10 cellular contexts compared by ENCODE assay signal in the genomic region with DNA sequence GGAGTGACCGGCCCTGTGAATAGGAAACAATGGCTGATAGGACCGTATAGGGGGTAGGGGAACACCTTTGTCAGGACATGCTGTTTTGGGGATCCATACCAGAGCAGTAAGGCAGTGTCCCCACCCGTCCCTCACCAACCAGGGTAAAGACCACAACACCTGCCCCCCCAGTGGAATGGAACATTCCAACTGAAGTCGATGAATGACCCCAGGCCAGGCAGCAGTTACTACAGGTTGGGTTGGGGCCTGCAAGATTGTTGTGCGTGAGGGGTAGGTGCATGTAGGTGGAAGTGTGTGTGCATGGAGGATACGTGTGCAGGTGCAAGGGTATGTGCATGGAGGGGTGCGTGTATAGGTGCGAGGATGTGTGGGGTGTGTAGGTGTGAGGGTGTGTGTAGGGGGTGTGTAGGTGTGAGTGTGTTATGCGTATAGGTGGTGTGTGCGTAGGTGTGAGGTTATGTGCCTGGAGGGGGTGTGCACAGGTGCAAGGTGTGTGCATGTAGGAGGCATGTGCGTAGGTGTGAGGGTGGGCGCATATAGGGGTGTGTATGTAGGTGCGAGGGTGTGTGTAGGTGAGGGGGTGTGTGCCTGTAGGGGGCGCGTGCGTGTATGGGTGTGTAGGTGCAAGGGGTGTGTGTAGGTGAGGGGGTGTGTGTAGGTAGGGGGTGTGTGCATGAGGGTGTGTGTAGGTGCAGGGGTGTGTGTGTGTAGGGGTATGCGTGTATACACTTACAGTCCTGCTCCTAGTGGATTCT. TPM values are rescaled to one million over a fixed set of nuclear protein-coding genes. Genes with fewer than 3 reads are reported as not detected.
DNase-seq lines count a peak whose midpoint lies in the region; ATAC-seq and TF ChIP-seq lines count a peak whose summit lies in the region.
"Had no signal": no experiment of that assay in that cellular context is flagged by ENCODE, and none has a peak within 500 bp of the region (broad histone marks: within the 10 kb centered on the region; RNA-seq: fewer than 3 reads in every experiment).

No MANE protein-coding gene starts in this region.

- intact Hi-C loops in Calu3 (cut with micrococcal nuclease; ENCODE audit: unreplicated experiment): no loop called here
- intact Hi-C loops in sciatic nerve (cut with DNase I): loop anchor here (10.0 kb wide), 1 partner anchor 74 kb away; no protein-coding TSS in a partner anchor

- DNase-seq in Calu3 (no peak), coronary artery (ENCODE audit: low spot score) (no peak), osteoblast (ENCODE audit: insufficient read length, low spot score, missing footprints) (peak; percentile 69), NCI-H2196 treated with DMSO at 0.1 percent for 48 hours (lab: John Stamatoyannopoulos, UW; ENCODE audit: unreplicated experiment) (no peak), sciatic nerve (ENCODE audit: low spot score) (no peak)
- DNase-seq: amygdala, NCI-H2029 had no signal

- ATAC-seq in HG02981 (IDR thresholded peaks at IDR 0.05; ENCODE audit: unreplicated experiment): no peak
- ATAC-seq in sciatic nerve: no peak
- no peak for ATAC-seq in HG03045 (IDR thresholded peaks at IDR 0.05; ENCODE audit: unreplicated experiment)

- H3K9me3 ChIP-seq in OCI-LY1 (ENCODE audit: low read length): no peaks in the 10 kb centered on the region
- no peaks in the 10 kb centered on the region for H3K9me3 ChIP-seq in osteoblast (ENCODE audit: low read depth, low read length)

- CTCF ChIA-PET in Calu3 (lab: Charles Lee): no interaction called here

- TF ChIP-seq CTCF in Calu3 (IDR thresholded peaks at IDR 0.05; ENCODE audit: unreplicated experiment) (peak; percentile 35), OCI-LY1 (IDR thresholded peaks at IDR 0.05; ENCODE audit: low read length) (peak; percentile 52), coronary artery (IDR thresholded peaks at IDR 0.05) (no peak), osteoblast (IDR thresholded peaks at IDR 0.05; ENCODE audit: extremely low read depth, low read depth, low read length) (no peak)

- H4K20me1 ChIP-seq in OCI-LY1 (ENCODE audit: insufficient read depth, low read length) (no peaks in the 10 kb centered on the region), osteoblast (ENCODE audit: insufficient read depth, low read length) (peaks cover 57% of the 10 kb centered on the region)

- peak overlapping the region; percentile 98 for H3K4me3 Mint-ChIP-seq in Calu3 (ENCODE audit: low read depth, unreplicated experiment)

- no peak overlapping the region; the same call in 1 of the 2 replicates for H3K9ac ChIP-seq in OCI-LY1 (ENCODE audit: low read length)

- H3K36me3 ChIP-seq in OCI-LY1 (ENCODE audit: insufficient read depth, low read length): peaks cover 20% of the 10 kb centered on the region; the same call in 1 of the 2 replicates
- H3K36me3 ChIP-seq in osteoblast (ENCODE audit: insufficient read depth, low read length): peaks cover 11% of the 10 kb centered on the region

- H3K4me1 Mint-ChIP-seq in Calu3 (ENCODE audit: low read depth, unreplicated experiment): peaks cover 33% of the 10 kb centered on the region

- BruUV-seq in Calu3 (replicated peaks; lab: Mats Ljungman, UMichigan): TSS peak; percentile 49

- H3K36me3 Mint-ChIP-seq in Calu3 (ENCODE audit: insufficient read depth, unreplicated experiment): peaks cover 47% of the 10 kb centered on the region

- H3K4me2 ChIP-seq in OCI-LY1 (ENCODE audit: low read length) (peak overlapping the region; percentile 79), osteoblast (ENCODE audit: insufficient read depth, low read length) (peak overlapping the region; percentile 88)

- H3K4me3 ChIP-seq in OCI-LY1 (ENCODE audit: low read depth, low read length, poor library complexity, severe bottlenecking): peak overlapping the region; percentile 60
- H3K4me3 ChIP-seq in coronary artery: peak overlapping the region; percentile 96
- H3K4me3 ChIP-seq in osteoblast (ENCODE audit: insufficient read depth, low read length): peak overlapping the region; percentile 90

- no peaks in the 10 kb centered on the region for H3K27me3 ChIP-seq in OCI-LY1 (ENCODE audit: insufficient read depth, low read length)
- H3K27me3 ChIP-seq in osteoblast (ENCODE audit: insufficient read depth, low read length): no peaks in the 10 kb centered on the region

- peaks cover 52% of the 10 kb centered on the region for H3K4me1 ChIP-seq in OCI-LY1 (ENCODE audit: insufficient read depth, low read length, severe bottlenecking)
- peaks cover 20% of the 10 kb centered on the region for H3K4me1 ChIP-seq in osteoblast (ENCODE audit: insufficient read depth, low read length)

- H2AFZ ChIP-seq in OCI-LY1 (ENCODE audit: low read length) (no peak overlapping the region), osteoblast (ENCODE audit: low read length) (no peak overlapping the region)

- H3K27ac ChIP-seq in OCI-LY1 (ENCODE audit: low read depth, low read length, poor library complexity, severe bottlenecking): peak overlapping the region; percentile 91
- peak overlapping the region in 1 of 2 donors; percentile 94 for H3K27ac ChIP-seq in coronary artery
- no peak overlapping the region for H3K27ac ChIP-seq in osteoblast (ENCODE audit: low read depth, low read length)

- H3K9me3 Mint-ChIP-seq in Calu3 (ENCODE audit: low read depth, unreplicated experiment): no peaks in the 10 kb centered on the region

- no peaks in the 10 kb centered on the region for H3K9me2 ChIP-seq in OCI-LY1 (ENCODE audit: low read depth, low read length)

- H3K79me2 ChIP-seq in OCI-LY1 (ENCODE audit: insufficient read depth, low read length) (no peaks in the 10 kb centered on the region), osteoblast (ENCODE audit: insufficient read depth, low read length) (peaks cover 97% of the 10 kb centered on the region)

- no peaks in the 10 kb centered on the region for H3K27me3 Mint-ChIP-seq in Calu3 (ENCODE audit: unreplicated experiment)

- H3K27ac Mint-ChIP-seq in Calu3 (ENCODE audit: unreplicated experiment): no peak overlapping the region

- 0 out of 2 replicates have a peak, but pooled peaks cover 7% of the 10 kb centered on the region for H3F3A ChIP-seq in OCI-LY1 (ENCODE audit: insufficient read depth, low read length)

RNA-seq across cellular contexts. Expression of gene PISD, which starts 32.9 kb away (rescaled TPM):
- 45.9 and 53.4 TPM in 2 replicates for total RNA-seq in Calu3 (2022)
- total RNA-seq in osteoblast: 35.1 and 37.3 TPM in 2 replicates
- total RNA-seq in sciatic nerve: 49.0 TPM

Comparison
In these comparisons a context has a peak if more than half of its experiments do, and no peak if none do; other contexts are left out.
1. CTCF ChIP-seq: peak in Calu3 (single experiment) and OCI-LY1 (single experiment); none in coronary artery (single experiment) and osteoblast (single experiment).
2. Peak in every context shown above with its lines, with median percentiles within 50 percentile points of each other: H3K4me3 ChIP-seq.